ENCODE assay signal across 1 cellular context in the genomic region with DNA sequence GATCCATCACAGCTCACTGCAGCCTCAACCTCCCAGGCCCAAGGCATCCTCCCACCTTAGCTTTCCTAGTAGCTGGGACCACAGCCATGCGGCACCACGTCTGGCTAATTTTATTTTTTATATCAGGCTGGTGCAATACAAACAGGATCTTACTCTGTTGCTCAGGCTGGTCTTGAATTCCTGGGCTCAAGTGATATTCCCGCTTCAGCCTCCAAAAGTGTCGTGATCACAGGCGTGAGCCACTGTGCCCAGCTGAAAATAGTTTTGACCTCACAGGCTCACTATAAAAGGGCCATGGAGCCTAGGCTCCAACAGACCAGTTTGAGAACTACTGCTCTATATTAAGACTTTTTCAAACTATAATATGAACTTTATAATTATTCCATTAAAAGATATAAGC.
TF ChIP-seq lines count a peak whose summit lies in the region.

No MANE protein-coding gene starts in this region.

TF ChIP-seq in HepG2, 621 proteins besides CTCF, POLR2A, EP300 and RAD21:
- TF ChIP-seq ZSCAN30 (CRISPR knock-in tag; IDR thresholded peaks at IDR 0.05) (0 out of 2 replicates have a peak, but pooled peaks have one; percentile 45), ZFP36L2 (CRISPR knock-in tag; IDR thresholded peaks at IDR 0.05) (no peak), SNAPC2 (CRISPR knock-in tag; IDR thresholded peaks at IDR 0.05) (no peak)
